ENCODE assay signal across 1 cellular context in the genomic region with DNA sequence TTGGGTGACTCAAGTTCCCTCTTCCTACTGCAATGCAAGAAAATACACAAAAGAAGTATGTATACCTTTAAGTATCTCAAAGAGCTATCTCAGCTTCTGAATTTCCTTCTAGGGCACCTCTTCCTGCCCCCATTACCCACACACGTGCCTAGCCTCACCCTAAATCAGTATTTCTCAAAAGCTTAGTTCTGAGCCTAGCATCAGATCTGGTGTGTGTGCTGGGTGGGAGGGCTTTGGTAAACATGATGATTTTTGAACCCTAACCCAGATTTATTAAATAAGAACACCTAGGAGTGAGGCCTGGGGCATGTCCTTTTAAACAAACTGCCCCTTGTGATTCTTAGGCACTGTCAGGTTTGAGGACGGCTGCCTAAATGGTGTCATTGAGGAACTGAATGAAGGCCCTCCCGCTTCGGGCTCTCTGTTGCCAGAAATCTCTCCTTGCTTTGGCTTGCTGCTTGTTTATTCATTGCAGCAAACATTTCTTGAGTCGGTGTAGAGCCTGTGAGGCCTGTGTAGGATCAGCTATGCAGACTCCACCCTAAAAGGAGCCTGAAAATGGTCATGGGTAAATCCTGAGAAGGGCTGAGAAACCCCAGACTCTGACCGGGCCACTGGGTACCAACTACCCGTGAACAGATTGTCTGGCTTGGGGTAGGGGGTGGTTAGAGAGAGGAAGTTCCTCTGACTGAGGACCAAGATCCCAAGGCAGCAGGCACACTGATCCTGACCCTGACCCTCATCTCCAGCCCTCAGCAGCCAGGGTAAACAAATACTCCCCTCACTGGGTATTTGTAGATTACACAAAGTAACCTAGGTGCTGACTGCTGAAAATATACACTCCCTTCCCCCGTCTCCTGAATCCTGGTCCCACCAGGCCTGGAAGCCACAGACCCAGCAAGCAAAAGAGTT.
TF ChIP-seq lines count a peak whose summit lies in the region.

No MANE protein-coding gene starts in this region.

TF ChIP-seq in liver, 16 proteins besides CTCF, POLR2A, EP300 and RAD21 (continued from another document):
- TF ChIP-seq EGR1 (IDR thresholded peaks at IDR 0.05; ENCODE audit: low read depth in 2 of 2) (peak in 1 of 2 donors; percentile 3), RXRA (IDR thresholded peaks at IDR 0.05) (peak; percentile 76 to 79), HNF4A (conservative IDR thresholded peaks at IDR 0.05) (peak; percentile 60 to 62), YY1 (IDR thresholded peaks at IDR 0.05) (no peak), GABPA (IDR thresholded peaks at IDR 0.05 in 1 of 2, conservative IDR thresholded peaks at IDR 0.05 in 1 of 2) (no peak)
- TF ChIP-seq, protein P1, sequence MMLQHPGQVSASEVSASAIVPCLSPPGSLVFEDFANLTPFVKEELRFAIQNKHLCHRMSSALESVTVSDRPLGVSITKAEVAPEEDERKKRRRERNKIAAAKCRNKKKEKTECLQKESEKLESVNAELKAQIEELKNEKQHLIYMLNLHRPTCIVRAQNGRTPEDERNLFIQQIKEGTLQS (IDR thresholded peaks at IDR 0.05), result no peak
- TF ChIP-seq, protein P2, sequence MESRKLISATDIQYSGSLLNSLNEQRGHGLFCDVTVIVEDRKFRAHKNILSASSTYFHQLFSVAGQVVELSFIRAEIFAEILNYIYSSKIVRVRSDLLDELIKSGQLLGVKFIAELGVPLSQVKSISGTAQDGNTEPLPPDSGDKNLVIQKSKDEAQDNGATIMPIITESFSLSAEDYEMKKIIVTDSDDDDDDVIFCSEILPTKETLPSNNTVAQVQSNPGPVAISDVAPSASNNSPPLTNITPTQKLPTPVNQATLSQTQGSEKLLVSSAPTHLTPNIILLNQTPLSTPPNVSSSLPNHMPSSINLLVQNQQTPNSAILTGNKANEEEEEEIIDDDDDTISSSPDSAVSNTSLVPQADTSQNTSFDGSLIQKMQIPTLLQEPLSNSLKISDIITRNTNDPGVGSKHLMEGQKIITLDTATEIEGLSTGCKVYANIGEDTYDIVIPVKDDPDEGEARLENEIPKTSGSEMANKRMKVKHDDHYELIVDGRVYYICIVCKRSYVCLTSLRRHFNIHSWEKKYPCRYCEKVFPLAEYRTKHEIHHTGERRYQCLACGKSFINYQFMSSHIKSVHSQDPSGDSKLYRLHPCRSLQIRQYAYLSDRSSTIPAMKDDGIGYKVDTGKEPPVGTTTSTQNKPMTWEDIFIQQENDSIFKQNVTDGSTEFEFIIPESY (IDR thresholded peaks at IDR 0.05), result no peak
